In the genomic region with DNA sequence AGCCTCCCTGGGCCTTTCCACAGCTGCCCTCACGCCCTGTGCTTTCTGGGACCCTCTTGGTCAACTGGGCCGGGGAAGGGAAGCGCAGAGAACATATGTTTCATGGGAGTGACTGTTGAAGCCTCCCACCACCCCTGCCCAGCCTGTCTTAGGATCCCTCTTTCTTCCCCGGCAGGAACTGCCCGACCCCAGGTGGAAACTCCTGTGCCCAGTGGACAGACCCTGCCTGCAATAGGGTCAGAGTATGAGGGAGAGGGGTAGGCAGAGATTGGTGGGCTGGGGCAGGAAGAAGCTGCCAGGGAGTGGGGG, we compare ENCODE assay signal across 9 cellular contexts. TPM values are rescaled to one million over a fixed set of nuclear protein-coding genes. Genes with fewer than 3 reads are reported as not detected.
DNase-seq lines count a peak whose midpoint lies in the region; ATAC-seq, FAIRE-seq and TF ChIP-seq lines count a peak whose summit lies in the region.
"Had no signal": no experiment of that assay in that cellular context is flagged by ENCODE, and none has a peak within 500 bp of the region (broad histone marks: within the 10 kb centered on the region; RNA-seq: fewer than 3 reads in every experiment).

No MANE protein-coding gene starts in this region.

- POLR2A ChIA-PET in Panc1 (lab: Charles Lee), result interaction anchor here (0.5 to 1.9 kb wide), 4 partner anchors 11 to 992 kb away, joined by 3 to 9 read pairs (median 8); partner anchors contain the start of gene HEXIM2

- ATAC-seq in Panc1 (peak; percentile 17), pancreas (peak in 1 of 4 donors; percentile 1), HG03025 (IDR thresholded peaks at IDR 0.05; ENCODE audit: low FRiP score, unreplicated experiment) (no peak), sciatic nerve (no peak), GM21360 (IDR thresholded peaks at IDR 0.05; ENCODE audit: unreplicated experiment) (no peak)

- H3K27me3 ChIP-seq in Panc1 (ENCODE audit: control insufficient read depth, insufficient read depth, low read length) (no peaks in the 10 kb centered on the region), pancreas (no peaks in the 10 kb centered on the region)

- H3K36me3 Mint-ChIP-seq in CD14-positive monocyte, result peaks cover 5 to 18% of the 10 kb centered on the region in 2 donors

- H3K4me1 ChIP-seq in Panc1 (ENCODE audit: control insufficient read depth, insufficient read depth, low read length) (peaks cover 43% of the 10 kb centered on the region), pancreas (peaks cover 5 to 16% (median 10%) of the 10 kb centered on the region in 3 donors)

- H3K9me3 ChIP-seq in Panc1 (ENCODE audit: control insufficient read depth, insufficient read depth, low read depth, low read length) (no peaks in the 10 kb centered on the region), pancreas (no peaks in the 10 kb centered on the region)

- peak overlapping the region; percentile 86 to 99 (median 98) for H3K27ac Mint-ChIP-seq in CD14-positive monocyte

- no peak for DNase-seq in CD14-positive monocyte (ENCODE audit: low spot score)
- DNase-seq in Panc1 (ENCODE audit: low read depth, low spot score), result no peak
- DNase-seq in epithelial cell of esophagus (ENCODE audit: low read depth), result no peak
- no peak for DNase-seq in pancreas
- DNase-seq in retina, result no peak
- DNase-seq in sciatic nerve (ENCODE audit: low spot score), result no peak

- no peak for TF ChIP-seq CTCF in CD14-positive monocyte (IDR thresholded peaks at IDR 0.05)
- TF ChIP-seq CTCF in Panc1 (IDR thresholded peaks at IDR 0.05), result no peak
- no peak for TF ChIP-seq CTCF in epithelial cell of esophagus (IDR thresholded peaks at IDR 0.05; ENCODE audit: insufficient read depth, low read depth, low read length, missing control alignments)
- TF ChIP-seq CTCF in pancreas (IDR thresholded peaks at IDR 0.05), result no peak

- peak overlapping the region; percentile 12 to 70 for H3K4me3 Mint-ChIP-seq in CD14-positive monocyte

- H3K27ac ChIP-seq in Panc1 (ENCODE audit: low read length), result peak overlapping the region; percentile 99
- H3K27ac ChIP-seq in pancreas, result peak overlapping the region; percentile 70 to 92 (median 76)

- WGBS in pancreas, 2 donors, result 73 to 82% methylated on average over 5 of the region's 5 CpGs

- no peak for FAIRE-seq in pancreas (lab: Jason Lieb, UNC)
- FAIRE-seq: endometrium had no signal

- no peaks in the 10 kb centered on the region for H3K27me3 Mint-ChIP-seq in CD14-positive monocyte (ENCODE audit: low read depth in 3 of 3)

- CTCF ChIA-PET in Panc1 (lab: Charles Lee), result interaction anchor here (0.5 to 1.4 kb wide), 4 partner anchors 23 to 129 kb away, joined by 3 to 7 read pairs (median 4); partner anchors contain the start of gene ACBD4

- no TSS peak for BruUV-seq in Panc1 (replicated peaks; lab: Mats Ljungman, UMichigan)

- H3K9me3 Mint-ChIP-seq in CD14-positive monocyte, result no peaks in the 10 kb centered on the region

- H3K36me3 ChIP-seq in Panc1 (ENCODE audit: control insufficient read depth, insufficient read depth, low read length) (no peaks in the 10 kb centered on the region), pancreas (no peaks in the 10 kb centered on the region)

- intact Hi-C loops in CD14-positive monocyte (cut with micrococcal nuclease), result no loop called here
- intact Hi-C loops in Panc1 (cut with micrococcal nuclease; ENCODE audit: unreplicated experiment), result no loop called here
- intact Hi-C loops in pancreas (cut with DNase I), result no loop called here
- intact Hi-C loops in sciatic nerve (cut with DNase I), result no loop called here

- H3K4me1 Mint-ChIP-seq in CD14-positive monocyte, result peaks cover 56% of the 10 kb centered on the region

- H3K4me3 ChIP-seq in Panc1 (ENCODE audit: low read depth in 2 of 2, low read length in 2 of 2) (peak overlapping the region in 1 of 2 experiments; percentile 24; a peak in 1 of 4 replicates), epithelial cell of esophagus (ENCODE audit: low read length) (peak overlapping the region; percentile 62), pancreas (peak overlapping the region in 1 of 4 donors; percentile 38)

- in situ Hi-C loops in Panc1 (cut with HindIII; ENCODE audit: low pct_unique_long_range_greater_than_20kb, low sequenced_read_pairs), result no loop called here

RNA-seq across cellular contexts. Expression of gene HEXIM2, which starts 10.5 kb away (rescaled TPM):
- polyA plus RNA-seq in CD14-positive monocyte, result 1 to 10 TPM; 2.5 to 2.9 TPM
- total RNA-seq in Panc1 (2021; ENCODE audit: unreplicated experiment), result 4.5 TPM
- 10.5 TPM for polyA plus RNA-seq in Panc1 (2012; ENCODE audit: insufficient read length)
- 1 to 10 TPM; 4.0 to 8.3 (median 6.2) TPM for total RNA-seq in pancreas
- 10 to 100 TPM in 1 of 2 donors, 1 to 10 TPM in 1; 7.3 to 10.9 TPM for polyA plus RNA-seq in pancreas
- total RNA-seq in sciatic nerve, result 6.8 TPM

RNA-seq across cellular contexts. Expression of gene HEXIM1, which starts 23.9 kb away (rescaled TPM):
- 1 to 10 TPM; 2.2 to 2.5 TPM for polyA plus RNA-seq in CD14-positive monocyte
- 59.1 TPM for total RNA-seq in Panc1 (2021; ENCODE audit: unreplicated experiment)
- polyA plus RNA-seq in Panc1 (2012; ENCODE audit: insufficient read length), result 80.0 TPM
- 10 to 100 TPM in 5 of 6 donors, 1 to 10 TPM in 1; 6.8 to 16.2 (median 12.0) TPM for total RNA-seq in pancreas
- polyA plus RNA-seq in pancreas, result 10 to 100 TPM; 10.9 to 17.2 TPM
- 39.1 TPM for total RNA-seq in sciatic nerve

RNA-seq across cellular contexts. Expression of gene ACBD4, which starts 36.7 kb away (rescaled TPM):
- 1 to 10 TPM; 4.8 to 6.2 TPM for polyA plus RNA-seq in CD14-positive monocyte
- total RNA-seq in Panc1 (2021; ENCODE audit: unreplicated experiment), result 7.7 TPM
- 10.3 TPM for polyA plus RNA-seq in Panc1 (2012; ENCODE audit: insufficient read length)
- total RNA-seq in pancreas, result 10 to 100 TPM; 10.6 to 17.8 (median 12.1) TPM
- polyA plus RNA-seq in pancreas, result 10 to 100 TPM; 37.3 to 39.0 TPM
- total RNA-seq in sciatic nerve, result 26.4 TPM

RNA-seq across cellular contexts. Expression of gene PLCD3, which starts 39.9 kb away (rescaled TPM):
- polyA plus RNA-seq in CD14-positive monocyte, result 1 to 10 TPM in 1 of 2 donors, under 1 TPM in 1; 0.97 to 2.5 TPM
- 125 TPM for total RNA-seq in Panc1 (2021; ENCODE audit: unreplicated experiment)
- polyA plus RNA-seq in Panc1 (2012; ENCODE audit: insufficient read length), result 158 TPM
- 1 to 10 TPM; 4.6 to 9.9 (median 8.0) TPM for total RNA-seq in pancreas
- polyA plus RNA-seq in pancreas, result 10 to 100 TPM in 1 of 2 donors, 1 to 10 TPM in 1; 8.2 to 10.6 TPM
- 79.4 TPM for total RNA-seq in sciatic nerve

RNA-seq across cellular contexts. Expression of gene FMNL1, which starts 49.5 kb away (rescaled TPM):
- polyA plus RNA-seq in CD14-positive monocyte (10 to 100 TPM; 23.8 to 24.8 TPM), pancreas (1 to 10 TPM; 5.2 to 7.0 TPM)
- total RNA-seq in Panc1 (2021; ENCODE audit: unreplicated experiment) (20.0 TPM), pancreas (10 to 100 TPM in 2 of 6 donors, 1 to 10 TPM in 4; 1.9 to 22.1 (median 4.6) TPM), sciatic nerve (39.6 TPM)
- polyA plus RNA-seq in Panc1 (2012; ENCODE audit: insufficient read length), result 23.8 TPM
